In the genomic region with DNA sequence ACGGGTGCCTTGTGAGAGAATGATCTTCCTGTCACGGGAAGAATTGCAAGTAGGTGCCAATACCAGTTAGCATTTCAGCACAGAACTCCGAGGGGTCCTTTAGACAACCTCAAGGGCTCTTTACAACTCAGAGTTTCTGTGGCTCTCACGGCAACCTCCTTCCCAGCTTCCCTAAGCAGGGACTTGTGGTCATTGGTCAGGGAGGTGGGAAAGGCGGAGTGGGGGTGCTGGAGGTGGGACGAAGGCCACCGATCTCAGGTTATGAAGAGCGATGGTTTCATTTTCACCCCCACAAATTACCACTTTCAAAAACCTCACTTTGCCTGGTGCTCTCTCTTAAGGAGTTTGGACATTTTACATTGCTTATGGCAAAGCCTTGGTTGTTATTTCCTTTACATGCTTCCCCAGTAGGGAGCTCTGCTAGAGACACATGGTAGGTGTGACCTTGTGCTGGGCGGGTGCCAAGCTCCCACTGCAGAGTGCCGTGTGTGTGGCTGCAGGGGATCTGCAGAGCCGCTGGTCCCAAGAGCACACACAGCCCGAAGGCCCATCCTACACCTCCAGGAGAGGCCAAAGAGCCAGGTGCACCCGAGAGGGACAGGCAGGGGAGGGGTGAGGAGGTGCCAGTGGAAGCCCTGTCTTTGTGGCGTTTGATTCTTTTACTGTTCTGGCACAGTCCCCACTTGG, we compare ENCODE assay signal across 14 cellular contexts. TPM values are rescaled to one million over a fixed set of nuclear protein-coding genes. Genes with fewer than 3 reads are reported as not detected.
A peak's percentile ranks its signal among the peaks of the same experiment; 100 is the strongest.
DNase-seq lines count a peak whose midpoint lies in the region; ATAC-seq and TF ChIP-seq lines count a peak whose summit lies in the region.
"Had no signal": no experiment of that assay in that cellular context is flagged by ENCODE, and none has a peak within 500 bp of the region (broad histone marks: within the 10 kb centered on the region; RNA-seq: fewer than 3 reads in every experiment).

No MANE protein-coding gene starts in this region.

- TF ChIP-seq POLR2A in gastrocnemius medialis (IDR thresholded peaks at IDR 0.05) = no peak

- no peak overlapping the region for H3K18ac ChIP-seq in neuronal stem cell (ENCODE audit: low read length)

- H3K79me1 ChIP-seq in neuronal stem cell (ENCODE audit: low read depth, low read length) = no peaks in the 10 kb centered on the region

- no peak overlapping the region for H2BK15ac ChIP-seq in neuronal stem cell (ENCODE audit: low read length)

- H3K36me3 ChIP-seq in neuronal stem cell (replicated peaks in 1 of 2; ENCODE audit: control insufficient read depth in 2 of 2, insufficient read depth in 2 of 2, low read length in 2 of 2) = peaks cover 0 to 2% of the 10 kb centered on the region in 2 donors
- H3K36me3 ChIP-seq in gastrocnemius medialis = no peaks in the 10 kb centered on the region
- H3K36me3 ChIP-seq: SJSA1 had no signal

- peak overlapping the region; percentile 65 for H3K23ac ChIP-seq in neuronal stem cell (ENCODE audit: low read depth, low read length, poor library complexity)

- H3K4me3 ChIP-seq in neuronal stem cell (ENCODE audit: low read length in 2 of 2) (no peak overlapping the region), gastrocnemius medialis (no peak overlapping the region)
- H3K4me3 ChIP-seq: SJSA1 had no signal

- H2BK120ac ChIP-seq in neuronal stem cell (ENCODE audit: low read depth, low read length) = no peak overlapping the region

- WGBS in neuronal stem cell (ENCODE audit: extremely low coverage in 2 of 2, insufficient read length in 2 of 2, insufficient replicate concordance in 1 of 2), 2 donors = no CpG with 5 or more reads among the region's 14 CpGs

- no peak overlapping the region for H3K14ac ChIP-seq in neuronal stem cell (ENCODE audit: low read length)

- H3K4me1 ChIP-seq in neuronal stem cell (ENCODE audit: control insufficient read depth in 2 of 2, insufficient read depth in 1 of 2, low read depth in 1 of 2, low read length in 2 of 2) = peaks cover 6 to 13% of the 10 kb centered on the region in 2 donors
- H3K4me1 ChIP-seq in gastrocnemius medialis = no peaks in the 10 kb centered on the region

- no peak overlapping the region for H3K4ac ChIP-seq in neuronal stem cell (ENCODE audit: low read length)

- no peak overlapping the region for H4K91ac ChIP-seq in neuronal stem cell (ENCODE audit: low read depth, low read length, poor library complexity)

- no peaks in the 10 kb centered on the region for H3K9me3 ChIP-seq in neuronal stem cell (replicated peaks in 1 of 2; ENCODE audit: control insufficient read depth in 2 of 2, insufficient read depth in 1 of 2, low read depth in 1 of 2, low read length in 2 of 2)
- no peaks in the 10 kb centered on the region for H3K9me3 ChIP-seq in gastrocnemius medialis
- H3K9me3 ChIP-seq: SJSA1 had no signal

- H2BK5ac ChIP-seq in neuronal stem cell (ENCODE audit: low read length) = no peak overlapping the region

- H3K27ac ChIP-seq in neuronal stem cell (replicated peaks; ENCODE audit: low read length) (no peak overlapping the region), gastrocnemius medialis (no peak overlapping the region)
- H3K27ac ChIP-seq: SJSA1 had no signal

- intact Hi-C loops in gastrocnemius medialis (cut with DNase I; ENCODE audit: low total_unique reads) = no loop called here

- ATAC-seq in HG02571 (IDR thresholded peaks at IDR 0.05; ENCODE audit: unreplicated experiment) = no peak
- ATAC-seq in GM21528 (IDR thresholded peaks at IDR 0.05; ENCODE audit: low FRiP score, unreplicated experiment) = no peak
- ATAC-seq in GM21529 (IDR thresholded peaks at IDR 0.05; ENCODE audit: unreplicated experiment) = no peak
- ATAC-seq in gastrocnemius medialis = no peak
- ATAC-seq: stimulated activated naive CD8-positive, alpha-beta T cell treated with anti-CD3 and anti-CD28 coated beads, Interleukin-15, Interleukin-2, amounts not matched to agents 100 U/mL and 50 U/mL, for 24 hours had no signal

- H3K4me2 ChIP-seq in neuronal stem cell (ENCODE audit: insufficient read depth, low read length, poor library complexity, severe bottlenecking) = no peak overlapping the region

- TF ChIP-seq CTCF in gastrocnemius medialis (IDR thresholded peaks at IDR 0.05 in 4 of 5, conservative IDR thresholded peaks at IDR 0.05 in 1 of 5) = no peak

- H2BK12ac ChIP-seq in neuronal stem cell (ENCODE audit: low read length) = no peak overlapping the region

- no peak overlapping the region for H4K8ac ChIP-seq in neuronal stem cell (ENCODE audit: low read depth, low read length)

- no peak overlapping the region for H2AFZ ChIP-seq in neuronal stem cell (ENCODE audit: low read length)

- H3K9ac ChIP-seq in neuronal stem cell (ENCODE audit: low read depth, low read length, poor library complexity) = no peak overlapping the region

- no peak overlapping the region for H2AK5ac ChIP-seq in neuronal stem cell (ENCODE audit: low read depth, low read length)

- DNase-seq in DMS79 (lab: John Stamatoyannopoulos, UW) = peak; percentile 78
- DNase-seq in NCI-H2081 (lab: John Stamatoyannopoulos, UW) = peak; percentile 44 to 83
- DNase-seq in astrocyte of the hippocampus (ENCODE audit: low read depth, low spot score) = peak; percentile 18
- DNase-seq in neuronal stem cell (ENCODE audit: low spot score) = no peak
- DNase-seq in gastrocnemius medialis = no peak
- DNase-seq: GF-D8; stimulated activated CD4-positive, alpha-beta T cell treated with anti-CD3 and anti-CD28 coated beads, Interleukin-4, amount 100 ng/mL, for 4 hours; stimulated activated naive CD8-positive, alpha-beta T cell treated with anti-CD3 and anti-CD28 coated beads, Interleukin-15, Interleukin-2, amounts not matched to agents 100 U/mL and 50 U/mL, for 24 hours had no signal

- no peaks in the 10 kb centered on the region for H3K27me3 ChIP-seq in neuronal stem cell (ENCODE audit: control insufficient read depth in 3 of 3, insufficient read depth in 3 of 3, low read depth in 1 of 3, low read length in 3 of 3)
- H3K27me3 ChIP-seq in gastrocnemius medialis = no peaks in the 10 kb centered on the region
- H3K27me3 ChIP-seq: SJSA1 had no signal

- in situ Hi-C loops in gastrocnemius medialis (cut with MboI; ENCODE audit: low sequenced_read_pairs in 4 of 4) = loop anchor here in 1 of 4 donors (25.0 kb wide), 1 partner anchor 245 kb away; no protein-coding TSS in a partner anchor

RNA-seq across cellular contexts. Expression of gene BCL2L14, which starts 21.4 kb away (rescaled TPM):
- not detected for polyA plus RNA-seq in neuronal stem cell (2013, experiment 1 of 2)
- not detected for polyA plus RNA-seq in neuronal stem cell (2013, experiment 2 of 2)
- not detected for total RNA-seq in gastrocnemius medialis
- total RNA-seq: pulmonary artery endothelial cell, SJSA1 had no signal
- polyA plus RNA-seq: CD14-positive monocyte had no signal

Comparison
In these comparisons a context has a peak if more than half of its experiments do, and no peak if none do; other contexts are left out.
1. DNase-seq: peak in DMS79 (single experiment), NCI-H2081 (2 of 2) and astrocyte of the hippocampus (single experiment); none in neuronal stem cell (single experiment) and gastrocnemius medialis (0 of 2).